In genomic region chr6:143871202-143871601, GRCh38 we compare ENCODE assay signal across 15 cellular contexts. TPM values are rescaled to one million over a fixed set of nuclear protein-coding genes. Genes with fewer than 3 reads are reported as not detected.
"Had no signal": no experiment of that assay in that cellular context is flagged by ENCODE, and none has a peak within 500 bp of the region (broad histone marks: within the 10 kb centered on the region; RNA-seq: fewer than 3 reads in every experiment).

No MANE protein-coding gene starts in this region.

RNA-seq across cellular contexts. Expression of gene ZC2HC1B, which starts 6.9 kb away (rescaled TPM):
- total RNA-seq: natural killer cell, osteocyte, pancreas, posterior vena cava, pulmonary artery endothelial cell, right atrium auricular region, sciatic nerve, skeletal muscle tissue, subcutaneous adipose tissue, temporal lobe, thoracic aorta, thyroid gland, upper lobe of left lung, ureter, vagina had no signal
